In genomic region chr14:54177861-54178591, GRCh38 we compare ENCODE assay signal across 20 cellular contexts.
DNase-seq lines count a peak whose midpoint lies in the region; FAIRE-seq and TF ChIP-seq lines count a peak whose summit lies in the region.
"Had no signal": no experiment of that assay in that cellular context is flagged by ENCODE, and none has a peak within 500 bp of the region (broad histone marks: within the 10 kb centered on the region; RNA-seq: fewer than 3 reads in every experiment).

No MANE protein-coding gene starts in this region.

- H3K36me3 ChIP-seq in suprapubic skin (no peaks in the 10 kb centered on the region), H7 (replicated peaks; ENCODE audit: control insufficient read depth, insufficient read depth, low read length) (no peaks in the 10 kb centered on the region), kidney (ENCODE audit: control insufficient read depth in 1 of 2, insufficient read depth in 2 of 2, low read length in 2 of 2) (no peaks in the 10 kb centered on the region)
- H3K36me3 ChIP-seq: thyroid gland had no signal

- DNase-seq in NCI-H1092 treated with DMSO at 0.1 percent for 48 hours (lab: John Stamatoyannopoulos, UW): peak; percentile 35
- no peak for DNase-seq in NCI-H1092 (lab: John Stamatoyannopoulos, UW)
- DNase-seq in astrocyte of the cerebellum (ENCODE audit: low read depth): peak; percentile 24
- DNase-seq in kidney tubule cell (ENCODE audit: low spot score): peak; percentile 37
- DNase-seq in urothelium cell line (ENCODE audit: low spot score): peak; percentile 45
- no peak for DNase-seq in suprapubic skin (ENCODE audit: low spot score in 2 of 2)
- no peak for DNase-seq in H7
- DNase-seq in kidney: no peak
- DNase-seq: activated CD8-positive, alpha-beta memory T cell treated with anti-CD3 and anti-CD28 coated beads, Interleukin-2, amount 10 ng/mL, durations not matched to agents 7 days and 5 days; activated effector memory CD4-positive, alpha-beta T cell treated with anti-CD3 and anti-CD28 coated beads, Interleukin-2, amount 50 U/mL, for 16 hours; DND-41; effector memory CD8-positive, alpha-beta T cell; midbrain; SHP77; stimulated activated CD4-positive, alpha-beta T cell treated with anti-CD3 and anti-CD28 coated beads, Interleukin-4, amount 100 ng/mL, for 24 hours; thyroid gland had no signal

- H3K27ac ChIP-seq in suprapubic skin: no peak overlapping the region
- H3K27ac ChIP-seq in kidney (ENCODE audit: low read depth in 2 of 2, low read length in 2 of 2): no peak overlapping the region
- H3K27ac ChIP-seq: 22Rv1, C4-2B, thyroid gland had no signal

- TF ChIP-seq EP300 in suprapubic skin (IDR thresholded peaks at IDR 0.05): no peak

- intact Hi-C loops in kidney (cut with DNase I): no loop called here

- 48% methylated on average over 6 of the region's 6 CpGs for WGBS in suprapubic skin

- H3K4me1 ChIP-seq in suprapubic skin (peaks cover 20% of the 10 kb centered on the region), kidney (ENCODE audit: control insufficient read depth in 1 of 2, insufficient read depth in 1 of 2, low read depth in 1 of 2, low read length in 2 of 2) (no peaks in the 10 kb centered on the region)

- FAIRE-seq in urothelium cell line (lab: Jason Lieb, UNC) (peak; percentile 17), kidney (lab: Jason Lieb, UNC) (no peak)
- FAIRE-seq: bronchial epithelial cell, H1 had no signal

- H3K9me3 ChIP-seq in suprapubic skin: no peaks in the 10 kb centered on the region
- H3K9me3 ChIP-seq in kidney (ENCODE audit: control insufficient read depth in 1 of 2, low read length in 2 of 2): no peaks in the 10 kb centered on the region
- H3K9me3 ChIP-seq: thyroid gland had no signal

- TF ChIP-seq CTCF in astrocyte of the cerebellum (IDR thresholded peaks at IDR 0.05; ENCODE audit: low read depth, low read length, missing control alignments) (no peak), suprapubic skin (IDR thresholded peaks at IDR 0.05) (no peak), kidney (IDR thresholded peaks at IDR 0.05; ENCODE audit: borderline replicate concordance, extremely low read depth, insufficient read depth) (no peak)

- H3K9ac ChIP-seq in kidney (ENCODE audit: low read length in 2 of 2): no peak overlapping the region

- H3K27me3 ChIP-seq in suprapubic skin (peaks cover 3% of the 10 kb centered on the region), H7 (ENCODE audit: control insufficient read depth, insufficient read depth, low read length) (no peaks in the 10 kb centered on the region)
- H3K27me3 ChIP-seq: thyroid gland had no signal

- in situ Hi-C loops in astrocyte of the cerebellum (cut with HindIII; ENCODE audit: low sequenced_read_pairs): no loop called here

- no peak for TF ChIP-seq POLR2A in suprapubic skin (IDR thresholded peaks at IDR 0.05)

- H3K4me3 ChIP-seq in astrocyte of the cerebellum (ENCODE audit: low read depth, low read length): no peak overlapping the region
- H3K4me3 ChIP-seq in suprapubic skin: no peak overlapping the region
- H3K4me3 ChIP-seq in H7 (ENCODE audit: insufficient read depth, low read depth, low read length): no peak overlapping the region
- H3K4me3 ChIP-seq in kidney (ENCODE audit: low read length in 2 of 2): no peak overlapping the region
- H3K4me3 ChIP-seq: thyroid gland had no signal

Comparison
In these comparisons a context has a peak if more than half of its experiments do, and no peak if none do; other contexts are left out.
1. DNase-seq: peak in NCI-H1092 treated with DMSO at 0.1 percent for 48 hours (single experiment), astrocyte of the cerebellum (single experiment), kidney tubule cell (single experiment) and urothelium cell line (single experiment); none in NCI-H1092 (single experiment), suprapubic skin (0 of 2), H7 (single experiment) and kidney (single experiment).